In genomic region chr16:89191033-89191900, GRCh38 we compare ENCODE assay signal across 15 cellular contexts. TPM values are rescaled to one million over a fixed set of nuclear protein-coding genes. Genes with fewer than 3 reads are reported as not detected.
DNase-seq lines count a peak whose midpoint lies in the region; ATAC-seq, FAIRE-seq and TF ChIP-seq lines count a peak whose summit lies in the region.
"Had no signal": no experiment of that assay in that cellular context is flagged by ENCODE, and none has a peak within 500 bp of the region (broad histone marks: within the 10 kb centered on the region; RNA-seq: fewer than 3 reads in every experiment).

No MANE protein-coding gene starts in this region.

- peaks cover 4% of the 10 kb centered on the region for H3K4me1 Mint-ChIP-seq in activated naive CD4-positive, alpha-beta T cell treated with anti-CD3 and anti-CD28 coated beads, Interleukin-2, amount 50 U/mL, for 24 hours
- H3K4me1 Mint-ChIP-seq in WTC11, result no peaks in the 10 kb centered on the region

- BruUV-seq in HepG2 (replicated peaks; lab: Mats Ljungman, UMichigan), result TSS peak; percentile 48

- in situ Hi-C loops in HepG2 (cut with HindIII; ENCODE audit: extremely low pct_ligation_motif_present, low pct_unique_long_range_greater_than_20kb), result no loop called here

- H3K4me3 ChIP-seq in HepG2 (replicated peaks in 1 of 3; ENCODE audit: insufficient read depth in 1 of 3, low read depth in 2 of 3, low read length in 3 of 3), result peak overlapping the region; percentile 60 to 86 (median 75)
- peak overlapping the region; percentile 69 for H3K4me3 ChIP-seq in thoracic aorta

- POLR2A ChIA-PET in WTC11 (lab: Charles Lee) (no interaction called here), HepG2 (lab: Yijun Ruan, JAX) (interaction anchor here (0.5 to 3.0 kb wide), 6 partner anchors 9 to 497 kb away, joined by 3 to 44 read pairs (median 6); partner anchors contain the start of genes CDH15, SLC22A31 and ZNF778)

- no peaks in the 10 kb centered on the region for H3K9me3 Mint-ChIP-seq in activated naive CD4-positive, alpha-beta T cell treated with anti-CD3 and anti-CD28 coated beads, Interleukin-2, amount 50 U/mL, for 24 hours
- no peaks in the 10 kb centered on the region for H3K9me3 Mint-ChIP-seq in WTC11
- H3K9me3 Mint-ChIP-seq: activated T-cell treated with anti-CD3 and anti-CD28 coated beads, Interleukin-2, amount 50 U/mL, for 72 hours had no signal

- WGBS in HepG2 (ENCODE audit: low lambda C conversion rate), result 12% methylated on average over 20 of the region's 44 CpGs

- peak overlapping the region; percentile 59 for H3K27ac Mint-ChIP-seq in activated naive CD4-positive, alpha-beta T cell treated with anti-CD3 and anti-CD28 coated beads, Interleukin-2, amount 50 U/mL, for 24 hours
- no peak overlapping the region for H3K27ac Mint-ChIP-seq in WTC11
- H3K27ac Mint-ChIP-seq: activated T-cell treated with anti-CD3 and anti-CD28 coated beads, Interleukin-2, amount 50 U/mL, for 72 hours had no signal

- intact Hi-C loops in HepG2 (cut with micrococcal nuclease; ENCODE audit: unreplicated experiment), result no loop called here

- H3K9me3 ChIP-seq in HepG2 (ENCODE audit: low read length) (no peaks in the 10 kb centered on the region), thoracic aorta (no peaks in the 10 kb centered on the region)

- H3K4me1 ChIP-seq in HepG2 (ENCODE audit: insufficient read depth, low read length) (peaks cover 32% of the 10 kb centered on the region), thoracic aorta (ENCODE audit: control insufficient read depth in 1 of 2, low read depth in 2 of 2) (peaks cover 0 to 4% of the 10 kb centered on the region in 2 donors), foreskin keratinocyte (no peaks in the 10 kb centered on the region)

- ATAC-seq in WTC11 (no peak), HepG2 (peak; percentile 17), thoracic aorta (ENCODE audit: insufficient number of reproducible peaks, low FRiP score, low read depth) (no peak), foreskin keratinocyte (no peak)

- no peak overlapping the region for H2AFZ ChIP-seq in HepG2 (ENCODE audit: low read length)

- H3K4me2 ChIP-seq in HepG2 (ENCODE audit: low read depth, low read length), result peak overlapping the region; percentile 94

- peak; percentile 67 for TF ChIP-seq RAD21 in HepG2 (CRISPR knock-in tag; IDR thresholded peaks at IDR 0.05)

- no peaks in the 10 kb centered on the region for H3K36me3 Mint-ChIP-seq in activated naive CD4-positive, alpha-beta T cell treated with anti-CD3 and anti-CD28 coated beads, Interleukin-2, amount 50 U/mL, for 24 hours
- H3K36me3 Mint-ChIP-seq in WTC11, result no peaks in the 10 kb centered on the region

- no peaks in the 10 kb centered on the region for H3K27me3 Mint-ChIP-seq in activated naive CD4-positive, alpha-beta T cell treated with anti-CD3 and anti-CD28 coated beads, Interleukin-2, amount 50 U/mL, for 24 hours
- H3K27me3 Mint-ChIP-seq in WTC11 (ENCODE audit: low read depth), result peaks cover 3% of the 10 kb centered on the region

- H3K36me3 ChIP-seq in HepG2 (replicated peaks in 1 of 2; ENCODE audit: control insufficient read depth in 1 of 2, insufficient read depth in 2 of 2, low read length in 2 of 2) (peaks cover 0 to 3% of the 10 kb centered on the region in 2 experiments; a peak in 1 of 5 replicates), thoracic aorta (no peaks in the 10 kb centered on the region)

- no peak for TF ChIP-seq CTCF in WTC11 (IDR thresholded peaks at IDR 0.05)
- TF ChIP-seq CTCF in HepG2 (CRISPR knock-in tag; IDR thresholded peaks at IDR 0.05), result 0 out of 2 replicates have a peak, but pooled peaks have one; percentile 14
- no peak for TF ChIP-seq CTCF in thoracic aorta (IDR thresholded peaks at IDR 0.05)
- no peak for TF ChIP-seq CTCF in foreskin keratinocyte (conservative IDR thresholded peaks at IDR 0.05)

- peak in 1 of 2 experiments; percentile 68; a peak in 2 of 4 replicates for TF ChIP-seq POLR2A in HepG2 (IDR thresholded peaks at IDR 0.05; ENCODE audit: insufficient read depth in 1 of 2, low read depth in 2 of 2, low read length in 2 of 2)

- TF ChIP-seq EP300 in HepG2 (IDR thresholded peaks at IDR 0.05; ENCODE audit: low read depth in 2 of 2, low read length in 2 of 2), result no peak
- TF ChIP-seq EP300 in HepG2 (CRISPR knock-in tag; IDR thresholded peaks at IDR 0.05; ENCODE audit: borderline replicate concordance), result no peak

- peak overlapping the region; percentile 99 for H3K27ac ChIP-seq in HepG2 (ENCODE audit: extremely low read length, insufficient read depth, low read length)
- H3K27ac ChIP-seq in thoracic aorta, result no peak overlapping the region
- H3K27ac ChIP-seq in foreskin keratinocyte, result no peak overlapping the region
- H3K27ac ChIP-seq: VCaP had no signal

- no peak for DNase-seq in activated naive CD4-positive, alpha-beta T cell treated with Interleukin-2 at 50 U/mL for 16 hours
- DNase-seq in WTC11 (ENCODE audit: low spot score) (peak; percentile 20), HepG2 (ENCODE audit: low spot score) (no peak), thoracic aorta (ENCODE audit: low spot score) (no peak), D341Med (ENCODE audit: low spot score) (no peak), foreskin keratinocyte (no peak), NCI-H748 (lab: John Stamatoyannopoulos, UW; ENCODE audit: unreplicated experiment) (no peak)
- DNase-seq: AML-193; NCI-H1092 treated with DMSO at 0.1 percent for 48 hours; NCI-H510A; stimulated activated CD8-positive, alpha-beta memory T cell treated with anti-CD3 and anti-CD28 coated beads, Interleukin-4, amount 100 ng/mL, for 48 hours had no signal

- H3K4me3 Mint-ChIP-seq in activated naive CD4-positive, alpha-beta T cell treated with anti-CD3 and anti-CD28 coated beads, Interleukin-2, amount 50 U/mL, for 24 hours, result peak overlapping the region; percentile 33
- no peak overlapping the region for H3K4me3 Mint-ChIP-seq in WTC11

- H4K20me1 ChIP-seq in HepG2 (ENCODE audit: insufficient read depth, low read length), result peaks cover 36% of the 10 kb centered on the region; the same call in 1 of the 2 replicates

- peaks cover 6% of the 10 kb centered on the region for H3K79me2 ChIP-seq in HepG2 (ENCODE audit: insufficient read depth, low read length)

- peak; percentile 55 for FAIRE-seq in HepG2 (lab: Jason Lieb, UNC)

- H3K27me3 ChIP-seq in HepG2 (ENCODE audit: control insufficient read depth in 1 of 2, insufficient read depth in 2 of 2, low read length in 2 of 2) (no peaks in the 10 kb centered on the region; a peak in 1 of 5 replicates), thoracic aorta (replicated peaks; ENCODE audit: insufficient read depth) (no peaks in the 10 kb centered on the region), foreskin keratinocyte (peaks cover 14% of the 10 kb centered on the region)

- CTCF ChIA-PET in WTC11 (lab: Charles Lee), result interaction anchor here (2.4 kb wide), 1 partner anchor 18 kb away, joined by 14 read pairs; no protein-coding TSS in a partner anchor
- CTCF ChIA-PET in HepG2 (lab: Yijun Ruan, JAX; ENCODE audit: low intra/inter-chr PET ratio, low total read pairs), result no interaction called here

- peak overlapping the region; percentile 82 for H3K9ac ChIP-seq in HepG2 (ENCODE audit: insufficient read depth, low read depth, low read length)

RNA-seq across cellular contexts. Expression of gene SLC22A31, which starts 9.1 kb away (rescaled TPM):
- 9.8 to 12.1 TPM (median 10.7 TPM) in 3 replicates for total RNA-seq in WTC11 (2021)
- 20.6 and 83.3 TPM in 2 replicates for total RNA-seq in HepG2 (2016; rRNA removed; fragmentation: Illumina TruSeq; extraction: Trizol)
- 22.4 and 22.9 TPM in 2 replicates for total RNA-seq in HepG2 (2016; cell fraction: cytosol; rRNA removed; fragmentation: Illumina TruSeq; extraction: Trizol; ENCODE audit: low read depth)
- total RNA-seq in HepG2 (2016; cell fraction: insoluble cytoplasmic fraction; rRNA removed; fragmentation: Illumina TruSeq; extraction: Trizol), result 17.9 and 83.9 TPM in 2 replicates
- total RNA-seq in HepG2 (2016; cell fraction: membrane; rRNA removed; fragmentation: Illumina TruSeq; extraction: Trizol), result 38.1 and 39.2 TPM in 2 replicates
- 88.9 and 114 TPM in 2 replicates for total RNA-seq in HepG2 (2016; cell fraction: nucleus; rRNA removed; fragmentation: Illumina TruSeq; extraction: Trizol)
- 67.3 and 98.2 TPM in 2 replicates for polyA plus RNA-seq in HepG2 (2011; rRNA removed)
- polyA plus RNA-seq in HepG2 (2011; cell fraction: cytosol; rRNA removed), result 27.2 and 52.1 TPM in 2 replicates
- polyA plus RNA-seq in HepG2 (2011; cell fraction: nucleus; rRNA removed), result 1,312 and 1,533 TPM in 2 replicates
- 45.8 and 48.2 TPM in 2 replicates for polyA plus RNA-seq in HepG2 (2012)
- polyA plus RNA-seq in HepG2 (2016; cell fraction: cytosol; fragmentation: Illumina TruSeq; extraction: Trizol; ENCODE audit: low read depth), result 27.4 and 28.3 TPM in 2 replicates
- polyA plus RNA-seq in HepG2 (2016; cell fraction: insoluble cytoplasmic fraction; fragmentation: Illumina TruSeq; extraction: Trizol; ENCODE audit: low read depth), result 23.8 and 26.1 TPM in 2 replicates
- polyA plus RNA-seq in HepG2 (2016; cell fraction: membrane; fragmentation: Illumina TruSeq; extraction: Trizol; ENCODE audit: low read depth), result 29.3 and 31.7 TPM in 2 replicates
- polyA plus RNA-seq in HepG2 (2016; cell fraction: nucleus; fragmentation: Illumina TruSeq; extraction: Trizol; ENCODE audit: insufficient read depth, low read depth), result 322 and 325 TPM in 2 replicates
- 51.6 TPM in 1 of 2 replicates, not detected in the other for polyA minus RNA-seq in HepG2 (2011; rRNA and poly(A)+ RNA removed; ENCODE audit: low replicate concordance)
- polyA minus RNA-seq in HepG2 (2011; cell fraction: cytosol; rRNA and poly(A)+ RNA removed), result 17.1 and 21.0 TPM in 2 replicates
- 89.4 and 90.8 TPM in 2 replicates for polyA minus RNA-seq in HepG2 (2011; cell fraction: nucleus; rRNA and poly(A)+ RNA removed)
- under 1 TPM in 1 of 2 donors, not detected in 1; 0.81 TPM for total RNA-seq in thoracic aorta
- total RNA-seq in foreskin keratinocyte, result 0.14 TPM in 1 of 2 replicates, not detected in the other
- polyA plus RNA-seq in foreskin keratinocyte, result 0.15 and 0.20 TPM in 2 replicates
- total RNA-seq: HT1080 had no signal

RNA-seq across cellular contexts. Expression of gene CDH15, which starts 19.7 kb away (rescaled TPM):
- total RNA-seq in WTC11 (2021) (0.41 to 0.76 TPM (median 0.46 TPM) in 3 replicates), HepG2 (2016; rRNA removed; fragmentation: Illumina TruSeq; extraction: Trizol) (1.4 and 2.2 TPM in 2 replicates), thoracic aorta (1 to 10 TPM in 1 of 2 donors, not detected in 1; 1.4 TPM), foreskin keratinocyte (0.07 TPM in 1 of 2 replicates, not detected in the other)
- total RNA-seq in HepG2 (2016; cell fraction: cytosol; rRNA removed; fragmentation: Illumina TruSeq; extraction: Trizol; ENCODE audit: low read depth), result 2.8 and 2.9 TPM in 2 replicates
- total RNA-seq in HepG2 (2016; cell fraction: insoluble cytoplasmic fraction; rRNA removed; fragmentation: Illumina TruSeq; extraction: Trizol), result 1.4 and 2.2 TPM in 2 replicates
- total RNA-seq in HepG2 (2016; cell fraction: membrane; rRNA removed; fragmentation: Illumina TruSeq; extraction: Trizol), result 3.6 and 3.7 TPM in 2 replicates
- 1.6 and 1.8 TPM in 2 replicates for total RNA-seq in HepG2 (2016; cell fraction: nucleus; rRNA removed; fragmentation: Illumina TruSeq; extraction: Trizol)
- polyA plus RNA-seq in HepG2 (2011; rRNA removed) (0.69 and 0.74 TPM in 2 replicates), foreskin keratinocyte (0.06 TPM in 1 of 2 replicates, not detected in the other)
- 0.37 and 1.2 TPM in 2 replicates for polyA plus RNA-seq in HepG2 (2011; cell fraction: cytosol; rRNA removed)
- polyA plus RNA-seq in HepG2 (2011; cell fraction: nucleus; rRNA removed), result 1.6 and 2.1 TPM in 2 replicates
- polyA plus RNA-seq in HepG2 (2012), result 0.61 and 0.90 TPM in 2 replicates
- 3.5 and 3.8 TPM in 2 replicates for polyA plus RNA-seq in HepG2 (2016; cell fraction: cytosol; fragmentation: Illumina TruSeq; extraction: Trizol; ENCODE audit: low read depth)
- polyA plus RNA-seq in HepG2 (2016; cell fraction: insoluble cytoplasmic fraction; fragmentation: Illumina TruSeq; extraction: Trizol; ENCODE audit: low read depth), result 1.7 and 2.3 TPM in 2 replicates
- polyA plus RNA-seq in HepG2 (2016; cell fraction: membrane; fragmentation: Illumina TruSeq; extraction: Trizol; ENCODE audit: low read depth), result 3.3 and 4.1 TPM in 2 replicates
- polyA plus RNA-seq in HepG2 (2016; cell fraction: nucleus; fragmentation: Illumina TruSeq; extraction: Trizol; ENCODE audit: insufficient read depth, low read depth), result 3.3 and 3.4 TPM in 2 replicates
- polyA minus RNA-seq in HepG2 (2011; rRNA and poly(A)+ RNA removed; ENCODE audit: low replicate concordance), result 0.62 TPM in 1 of 2 replicates, not detected in the other
- 0.40 and 0.62 TPM in 2 replicates for polyA minus RNA-seq in HepG2 (2011; cell fraction: cytosol; rRNA and poly(A)+ RNA removed)
- 0.39 TPM in 1 of 2 replicates, not detected in the other for polyA minus RNA-seq in HepG2 (2011; cell fraction: nucleus; rRNA and poly(A)+ RNA removed)
- total RNA-seq: activated T-cell treated with anti-CD3 and anti-CD28 coated beads, Interleukin-2, amount 50 U/mL, for 72 hours; HT1080 had no signal

RNA-seq across cellular contexts. Expression of gene ZNF778, which starts 26.2 kb away (rescaled TPM):
- total RNA-seq in WTC11 (2021), result 15.5 to 31.2 TPM (median 15.6 TPM) in 3 replicates
- total RNA-seq in HepG2 (2016; rRNA removed; fragmentation: Illumina TruSeq; extraction: Trizol), result 7.2 and 9.3 TPM in 2 replicates
- total RNA-seq in HepG2 (2016; cell fraction: cytosol; rRNA removed; fragmentation: Illumina TruSeq; extraction: Trizol; ENCODE audit: low read depth), result 1.7 and 2.6 TPM in 2 replicates
- total RNA-seq in HepG2 (2016; cell fraction: insoluble cytoplasmic fraction; rRNA removed; fragmentation: Illumina TruSeq; extraction: Trizol), result 6.1 and 8.3 TPM in 2 replicates
- 2.7 and 3.9 TPM in 2 replicates for total RNA-seq in HepG2 (2016; cell fraction: membrane; rRNA removed; fragmentation: Illumina TruSeq; extraction: Trizol)
- total RNA-seq in HepG2 (2016; cell fraction: nucleus; rRNA removed; fragmentation: Illumina TruSeq; extraction: Trizol), result 8.7 and 10.5 TPM in 2 replicates
- 3.8 and 6.1 TPM in 2 replicates for polyA plus RNA-seq in HepG2 (2011; rRNA removed)
- polyA plus RNA-seq in HepG2 (2011; cell fraction: cytosol; rRNA removed), result 1.8 and 2.1 TPM in 2 replicates
- 6.6 and 11.3 TPM in 2 replicates for polyA plus RNA-seq in HepG2 (2011; cell fraction: nucleus; rRNA removed)
- 2.4 and 3.0 TPM in 2 replicates for polyA plus RNA-seq in HepG2 (2012)
- polyA plus RNA-seq in HepG2 (2016; cell fraction: cytosol; fragmentation: Illumina TruSeq; extraction: Trizol; ENCODE audit: low read depth), result 0.79 and 0.83 TPM in 2 replicates
- polyA plus RNA-seq in HepG2 (2016; cell fraction: insoluble cytoplasmic fraction; fragmentation: Illumina TruSeq; extraction: Trizol; ENCODE audit: low read depth), result 4.6 and 6.1 TPM in 2 replicates
- polyA plus RNA-seq in HepG2 (2016; cell fraction: membrane; fragmentation: Illumina TruSeq; extraction: Trizol; ENCODE audit: low read depth), result 0.61 and 1.7 TPM in 2 replicates
- 11.3 and 22.5 TPM in 2 replicates for polyA plus RNA-seq in HepG2 (2016; cell fraction: nucleus; fragmentation: Illumina TruSeq; extraction: Trizol; ENCODE audit: insufficient read depth, low read depth)
- 6.4 and 9.2 TPM in 2 replicates for polyA minus RNA-seq in HepG2 (2011; rRNA and poly(A)+ RNA removed; ENCODE audit: low replicate concordance)
- polyA minus RNA-seq in HepG2 (2011; cell fraction: cytosol; rRNA and poly(A)+ RNA removed), result 4.0 and 6.1 TPM in 2 replicates
- 15.2 and 17.3 TPM in 2 replicates for polyA minus RNA-seq in HepG2 (2011; cell fraction: nucleus; rRNA and poly(A)+ RNA removed)
- 10 to 100 TPM; 17.1 to 27.2 TPM for total RNA-seq in thoracic aorta
- total RNA-seq in foreskin keratinocyte, result 4.2 and 4.3 TPM in 2 replicates
- 1.1 and 1.6 TPM in 2 replicates for polyA plus RNA-seq in foreskin keratinocyte
